In genomic region chr17:81037026-81037782, GRCh38 we compare ENCODE assay signal across 8 cellular contexts. TPM values are rescaled to one million over a fixed set of nuclear protein-coding genes. Genes with fewer than 3 reads are reported as not detected.
DNase-seq lines count a peak whose midpoint lies in the region; ATAC-seq and TF ChIP-seq lines count a peak whose summit lies in the region.
"Had no signal": no experiment of that assay in that cellular context is flagged by ENCODE, and none has a peak within 500 bp of the region (broad histone marks: within the 10 kb centered on the region; RNA-seq: fewer than 3 reads in every experiment).

No MANE protein-coding gene starts in this region.

- peak overlapping the region; percentile 26 for H2BK15ac ChIP-seq in mesenchymal stem cell (ENCODE audit: low read depth, poor library complexity, severe bottlenecking)

- peaks cover 56% of the 10 kb centered on the region for H4K20me1 ChIP-seq in PC-3 (ENCODE audit: low read length)

- peak overlapping the region; percentile 64 for H3K9ac ChIP-seq in PC-3 (ENCODE audit: low read length)
- H3K9ac ChIP-seq in mesenchymal stem cell (ENCODE audit: low read length): no peak overlapping the region

- H3K27ac ChIP-seq in PC-3 (ENCODE audit: low read length) (peak overlapping the region; percentile 77), coronary artery (peak overlapping the region; percentile 11 to 78), mesenchymal stem cell (ENCODE audit: low read length, poor library complexity, severe bottlenecking) (no peak overlapping the region), suprapubic skin (peak overlapping the region; percentile 81)

- H3K27me3 ChIP-seq in PC-3 (ENCODE audit: low read length) (no peaks in the 10 kb centered on the region), mesenchymal stem cell (ENCODE audit: control insufficient read depth in 1 of 2, insufficient read depth in 1 of 2, low read length in 2 of 2) (no peaks in the 10 kb centered on the region), suprapubic skin (no peaks in the 10 kb centered on the region)

- H3K9me2 ChIP-seq in PC-3 (replicated peaks; ENCODE audit: low read length): no peaks in the 10 kb centered on the region

- H3K4me1 ChIP-seq in PC-3 (ENCODE audit: insufficient read depth, low read length): peaks cover 51% of the 10 kb centered on the region
- peaks cover 62% of the 10 kb centered on the region for H3K4me1 ChIP-seq in mesenchymal stem cell (ENCODE audit: control insufficient read depth, insufficient read depth, low read depth, low read length)
- peaks cover 82% of the 10 kb centered on the region for H3K4me1 ChIP-seq in suprapubic skin

- H3K23ac ChIP-seq in mesenchymal stem cell (ENCODE audit: low read length in 2 of 2): no peak overlapping the region

- no peak overlapping the region for H2BK5ac ChIP-seq in mesenchymal stem cell (ENCODE audit: low read depth, low read length, poor library complexity, severe bottlenecking)

- no peak for TF ChIP-seq EP300 in suprapubic skin (IDR thresholded peaks at IDR 0.05)

- no peak overlapping the region for H2BK12ac ChIP-seq in mesenchymal stem cell (ENCODE audit: low read length in 2 of 2)

- H3K9me3 ChIP-seq in PC-3 (ENCODE audit: low read length) (no peaks in the 10 kb centered on the region), mesenchymal stem cell (ENCODE audit: control insufficient read depth, low read length) (no peaks in the 10 kb centered on the region), suprapubic skin (no peaks in the 10 kb centered on the region)

- BruUV-seq in PC-3 (replicated peaks; lab: Mats Ljungman, UMichigan): TSS peak; percentile 35

- H3K4me3 ChIP-seq in PC-3 (ENCODE audit: low read length): peak overlapping the region; percentile 92
- peak overlapping the region; percentile 95 for H3K4me3 ChIP-seq in coronary artery
- no peak overlapping the region for H3K4me3 ChIP-seq in mesenchymal stem cell (ENCODE audit: insufficient read depth in 1 of 2, low read depth in 1 of 2, low read length in 2 of 2)
- H3K4me3 ChIP-seq in suprapubic skin: peak overlapping the region; percentile 78

- H3K4ac ChIP-seq in mesenchymal stem cell (ENCODE audit: low read depth in 1 of 2, low read length in 2 of 2): no peak overlapping the region

- 89% methylated on average over 27 of the region's 27 CpGs for WGBS in mesenchymal stem cell
- WGBS in suprapubic skin: 48% methylated on average over 21 of the region's 27 CpGs

- peaks cover 73% of the 10 kb centered on the region for H3K79me2 ChIP-seq in PC-3 (ENCODE audit: low read length)

- CTCF ChIA-PET in PC-3 (lab: Charles Lee) (interaction anchor here (0.6 to 1.8 kb wide), 4 partner anchors 11 to 107 kb away, joined by 3 to 8 read pairs (median 4); no protein-coding TSS in a partner anchor), HEK293T (lab: Yijun Ruan, JAX) (interaction anchor here (0.6 to 1.0 kb wide), 3 partner anchors 14 to 44 kb away, joined by 3 read pairs; no protein-coding TSS in a partner anchor)

- H3K36me3 ChIP-seq in PC-3 (ENCODE audit: low read depth, low read length) (peaks cover 3% of the 10 kb centered on the region; the same call in 1 of the 2 replicates), mesenchymal stem cell (ENCODE audit: control insufficient read depth in 1 of 2, insufficient read depth in 2 of 2, low read depth in 1 of 2, low read length in 2 of 2) (peaks cover 4 to 39% of the 10 kb centered on the region in 2 experiments), suprapubic skin (no peaks in the 10 kb centered on the region)

- peaks cover 14% of the 10 kb centered on the region for H3K79me1 ChIP-seq in mesenchymal stem cell (replicated peaks; ENCODE audit: low read length, poor library complexity, severe bottlenecking)

- TF ChIP-seq CTCF in PC-3 (conservative IDR thresholded peaks at IDR 0.05; ENCODE audit: low read depth, low read length) (no peak), coronary artery (IDR thresholded peaks at IDR 0.05) (no peak), suprapubic skin (IDR thresholded peaks at IDR 0.05) (no peak)

- intact Hi-C loops in PC-3 (cut with micrococcal nuclease): no loop called here

- H3F3A ChIP-seq in PC-3 (ENCODE audit: low read length, unreplicated experiment): no peaks in the 10 kb centered on the region

- no peak overlapping the region for H2AK5ac ChIP-seq in mesenchymal stem cell (ENCODE audit: low read length, severe bottlenecking)

- POLR2A ChIA-PET in PC-3 (lab: Charles Lee; ENCODE audit: unreplicated experiment): interaction anchor here (0.7 kb wide), 2 partner anchors 13 to 64 kb away, joined by 3 read pairs; no protein-coding TSS in a partner anchor
- POLR2A ChIA-PET in HEK293T (lab: Yijun Ruan, JAX): no interaction called here

- ATAC-seq in PC-3: peak; percentile 39
- ATAC-seq: stimulated activated naive B cell treated with anti-CD40 and anti-IgM and Interleukin-4, amounts not matched to agents 10 μg/mL and 1 μg/mL and 100 μg/mL, for 72 hours had no signal

- H3K14ac ChIP-seq in mesenchymal stem cell (ENCODE audit: low read length in 2 of 2): no peak overlapping the region

- no peak overlapping the region for H3K18ac ChIP-seq in mesenchymal stem cell (ENCODE audit: low read depth in 1 of 2, low read length in 2 of 2)

- no peak for TF ChIP-seq POLR2A in suprapubic skin (IDR thresholded peaks at IDR 0.05)

- peak overlapping the region; percentile 91 for H3K4me2 ChIP-seq in PC-3 (ENCODE audit: low read length)
- H3K4me2 ChIP-seq in mesenchymal stem cell (ENCODE audit: low read length, poor library complexity, severe bottlenecking): peak overlapping the region; percentile 69

- no peak overlapping the region for H4K8ac ChIP-seq in mesenchymal stem cell (ENCODE audit: low read length)

- H2AFZ ChIP-seq in PC-3 (ENCODE audit: low read length) (no peak overlapping the region), mesenchymal stem cell (ENCODE audit: low read depth, low read length) (no peak overlapping the region)

- no peak overlapping the region for H4K91ac ChIP-seq in mesenchymal stem cell (ENCODE audit: low read length)

- H2BK120ac ChIP-seq in mesenchymal stem cell (ENCODE audit: low read depth, low read length): no peak overlapping the region

- peak; percentile 93 for DNase-seq in PC-3
- DNase-seq in coronary artery (ENCODE audit: low spot score): peak; percentile 90
- peak; percentile 26 for DNase-seq in mesenchymal stem cell
- no peak for DNase-seq in suprapubic skin (ENCODE audit: low spot score in 2 of 2)
- no peak for DNase-seq in HEK293T (ENCODE audit: extremely low spot score)
- no peak for DNase-seq in pons (ENCODE audit: low spot score)
- DNase-seq in GM19240 (ENCODE audit: insufficient read length, low spot score): no peak
- DNase-seq: stimulated activated naive B cell treated with anti-CD40 and anti-IgM and Interleukin-4, amounts not matched to agents 10 μg/mL and 1 μg/mL and 100 μg/mL, for 72 hours had no signal

TF ChIP-seq in HEK293T, 16 proteins besides CTCF, POLR2A, EP300 and RAD21:
- TF ChIP-seq SUZ12 (IDR thresholded peaks at IDR 0.05) (no peak), TARDBP (IDR thresholded peaks at IDR 0.05) (no peak), ARNT (IDR thresholded peaks at IDR 0.05) (no peak), PKNOX1 (IDR thresholded peaks at IDR 0.05) (no peak), SP1 (IDR thresholded peaks at IDR 0.05) (no peak), HDGF (IDR thresholded peaks at IDR 0.05; ENCODE audit: borderline replicate concordance) (no peak), L3MBTL2 (conservative IDR thresholded peaks at IDR 0.05) (no peak), FOXK2 (IDR thresholded peaks at IDR 0.05) (no peak), BHLHE40 (IDR thresholded peaks at IDR 0.05; ENCODE audit: borderline replicate concordance) (no peak), CTBP1 (IDR thresholded peaks at IDR 0.05; ENCODE audit: borderline replicate concordance) (no peak), NFRKB (IDR thresholded peaks at IDR 0.05) (no peak)

RNA-seq across cellular contexts. Expression of gene BAIAP2, which starts 2.3 kb away (rescaled TPM):
- total RNA-seq in PC-3 (2014; rRNA removed): 50.9 and 56.9 TPM in 2 replicates
- 20.5 TPM for polyA plus RNA-seq in mesenchymal stem cell (2013, experiment 1 of 2)
- 20.4 TPM for polyA plus RNA-seq in mesenchymal stem cell (2013, experiment 2 of 2)
- 100 to 1,000 TPM; 214 to 283 (median 260) TPM for total RNA-seq in suprapubic skin

RNA-seq across cellular contexts. Expression of gene CHMP6, which starts 45.6 kb away (rescaled TPM):
- total RNA-seq in PC-3 (2014; rRNA removed) (26.1 and 33.0 TPM in 2 replicates), suprapubic skin (10 to 100 TPM; 17.5 to 35.6 (median 23.1) TPM)
- 12.7 TPM for polyA plus RNA-seq in mesenchymal stem cell (2013, experiment 1 of 2)
- 12.0 TPM for polyA plus RNA-seq in mesenchymal stem cell (2013, experiment 2 of 2)

Comparison
In these comparisons a context has a peak if more than half of its experiments do, and no peak if none do; other contexts are left out.
1. DNase-seq: peak in PC-3 (single experiment), coronary artery (single experiment) and mesenchymal stem cell (single experiment); none in suprapubic skin (0 of 2), HEK293T (single experiment), pons (single experiment) and GM19240 (single experiment).
2. H3K4me3 ChIP-seq: peak in PC-3 (single experiment), coronary artery (single experiment) and suprapubic skin (single experiment); none in mesenchymal stem cell (0 of 2).